ENCODE assay signal across 1 cellular context in the genomic region with DNA sequence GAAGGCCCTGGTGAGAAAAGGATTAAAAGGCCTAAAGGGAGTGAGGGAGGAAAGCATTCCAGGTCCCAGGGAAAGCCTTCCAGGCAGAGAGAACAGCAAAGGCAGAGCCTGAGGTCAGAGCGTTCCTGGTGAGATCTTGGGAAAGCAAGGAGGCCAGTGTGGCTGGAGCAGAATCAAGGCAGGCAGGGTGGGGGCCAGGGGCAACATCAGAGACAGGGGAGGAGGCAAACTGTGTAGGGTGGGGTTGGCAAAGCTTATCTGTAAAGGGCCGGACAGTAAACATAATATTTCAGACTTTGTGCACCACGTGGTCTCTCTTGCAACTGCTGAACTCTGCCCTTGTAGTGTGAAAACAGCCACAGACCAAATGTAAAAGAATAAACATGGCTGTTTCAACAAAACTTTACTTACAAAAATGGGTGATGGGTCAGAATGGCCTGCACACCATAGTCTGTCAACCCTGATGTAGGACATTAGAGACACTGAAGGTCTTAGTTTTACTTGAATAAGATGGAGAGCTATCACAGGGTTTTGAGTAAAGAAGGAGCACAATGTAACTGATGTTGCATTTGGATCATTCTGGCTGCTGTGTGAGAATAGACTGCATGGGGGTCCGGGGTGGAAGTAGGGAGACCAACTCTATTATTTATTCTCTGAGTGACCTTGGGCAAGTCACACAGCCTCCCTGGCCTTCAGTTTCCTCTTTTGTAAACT.
TF ChIP-seq lines count a peak whose summit lies in the region.

No MANE protein-coding gene starts in this region.

TF ChIP-seq in K562, 482 proteins besides CTCF, POLR2A, EP300 and RAD21 (continued from another document and continues in another):
- no peak for TF ChIP-seq CHD7 (IDR thresholded peaks at IDR 0.05; ENCODE audit: low read depth, low read length)
- no peak for TF ChIP-seq DLX4 (CRISPR knock-in tag; IDR thresholded peaks at IDR 0.05)
- TF ChIP-seq BRF1 (IDR thresholded peaks at IDR 0.05; ENCODE audit: borderline replicate concordance, extremely low read depth, insufficient read length), result no peak
- peak in 1 of 2 experiments; percentile 78; a peak in 2 of 4 replicates for TF ChIP-seq HDAC1 (IDR thresholded peaks at IDR 0.05)
- TF ChIP-seq HNRNPL (IDR thresholded peaks at IDR 0.05; ENCODE audit: low read depth, low read length), result no peak
- no peak for TF ChIP-seq NR4A1 (CRISPR knock-in tag; IDR thresholded peaks at IDR 0.05)
- no peak for TF ChIP-seq NR4A1 (tag; IDR thresholded peaks at IDR 0.05)
- TF ChIP-seq ZBTB8A (IDR thresholded peaks at IDR 0.05; ENCODE audit: partially characterized antibody), result no peak
- TF ChIP-seq FOXK1 (CRISPR knock-in tag; IDR thresholded peaks at IDR 0.05; ENCODE audit: borderline replicate concordance), result no peak
- TF ChIP-seq CREB1 (IDR thresholded peaks at IDR 0.05), result peak; percentile 27; the same call in 1 of the 2 replicates
- TF ChIP-seq CREB1 (CRISPR knock-in tag; IDR thresholded peaks at IDR 0.05), result no peak
- TF ChIP-seq EP400 (IDR thresholded peaks at IDR 0.05), result peak; percentile 73
- no peak for TF ChIP-seq NFYB (IDR thresholded peaks at IDR 0.05; ENCODE audit: extremely low read depth, insufficient read length)
- no peak for TF ChIP-seq NONO (IDR thresholded peaks at IDR 0.05; ENCODE audit: low read depth in 2 of 2, low read length in 1 of 2)
- TF ChIP-seq, protein P1, sequence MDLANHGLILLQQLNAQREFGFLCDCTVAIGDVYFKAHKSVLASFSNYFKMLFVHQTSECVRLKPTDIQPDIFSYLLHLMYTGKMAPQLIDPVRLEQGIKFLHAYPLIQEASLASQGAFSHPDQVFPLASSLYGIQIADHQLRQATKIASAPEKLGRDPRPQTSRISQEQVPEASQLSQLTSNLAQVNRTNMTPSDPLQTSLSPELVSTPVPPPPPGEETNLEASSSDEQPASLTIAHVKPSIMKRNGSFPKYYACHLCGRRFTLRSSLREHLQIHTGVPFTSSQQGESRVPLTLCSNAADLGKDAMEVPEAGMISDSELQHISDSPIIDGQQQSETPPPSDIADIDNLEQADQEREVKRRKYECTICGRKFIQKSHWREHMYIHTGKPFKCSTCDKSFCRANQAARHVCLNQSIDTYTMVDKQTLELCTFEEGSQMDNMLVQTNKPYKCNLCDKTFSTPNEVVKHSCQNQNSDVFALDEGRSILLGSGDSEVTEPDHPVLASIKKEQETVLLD (IDR thresholded peaks at IDR 0.05), result peak; percentile 22; the same call in 1 of the 2 replicates
- TF ChIP-seq, protein P2, sequence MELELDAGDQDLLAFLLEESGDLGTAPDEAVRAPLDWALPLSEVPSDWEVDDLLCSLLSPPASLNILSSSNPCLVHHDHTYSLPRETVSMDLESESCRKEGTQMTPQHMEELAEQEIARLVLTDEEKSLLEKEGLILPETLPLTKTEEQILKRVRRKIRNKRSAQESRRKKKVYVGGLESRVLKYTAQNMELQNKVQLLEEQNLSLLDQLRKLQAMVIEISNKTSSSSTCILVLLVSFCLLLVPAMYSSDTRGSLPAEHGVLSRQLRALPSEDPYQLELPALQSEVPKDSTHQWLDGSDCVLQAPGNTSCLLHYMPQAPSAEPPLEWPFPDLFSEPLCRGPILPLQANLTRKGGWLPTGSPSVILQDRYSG (tag; conservative IDR thresholded peaks at IDR 0.05; ENCODE audit: low read depth), result peak; percentile 58; the same call in 1 of the 2 replicates
- TF ChIP-seq ELF2 (CRISPR knock-in tag; IDR thresholded peaks at IDR 0.05), result 0 out of 2 replicates have a peak, but pooled peaks have one; percentile 28
- TF ChIP-seq ZNF23 (CRISPR knock-in tag; IDR thresholded peaks at IDR 0.05), result no peak
- no peak for TF ChIP-seq KLF10 (CRISPR knock-in tag; IDR thresholded peaks at IDR 0.05)
- TF ChIP-seq ILK (tag; IDR thresholded peaks at IDR 0.05; ENCODE audit: borderline replicate concordance, low read depth), result no peak
- TF ChIP-seq TAF7 (tag; IDR thresholded peaks at IDR 0.05), result no peak
- peak; percentile 66 for TF ChIP-seq TFE3 (CRISPR knock-in tag; IDR thresholded peaks at IDR 0.05)
- peak; percentile 69 for TF ChIP-seq ZNF134 (CRISPR knock-in tag; conservative IDR thresholded peaks at IDR 0.05)
- no peak for TF ChIP-seq HNRNPK (IDR thresholded peaks at IDR 0.05; ENCODE audit: low read depth, low read length, poor library complexity, severe bottlenecking)
- no peak for TF ChIP-seq RFX7 (CRISPR knock-in tag; IDR thresholded peaks at IDR 0.05)
- TF ChIP-seq HSF4 (CRISPR knock-in tag; IDR thresholded peaks at IDR 0.05; ENCODE audit: borderline replicate concordance), result peak; percentile 64; the same call in 1 of the 2 replicates
- no peak for TF ChIP-seq SAFB2 (IDR thresholded peaks at IDR 0.05; ENCODE audit: borderline replicate concordance, low read depth, low read length, severe bottlenecking)
- TF ChIP-seq POLR2B (IDR thresholded peaks at IDR 0.05; ENCODE audit: low read depth, partially characterized antibody), result no peak
- no peak for TF ChIP-seq TEAD2 (tag; IDR thresholded peaks at IDR 0.05)
- TF ChIP-seq MBD2 (IDR thresholded peaks at IDR 0.05; ENCODE audit: borderline replicate concordance, low read depth), result peak; percentile 6; the same call in 1 of the 2 replicates
- no peak for TF ChIP-seq DDX20 (tag; IDR thresholded peaks at IDR 0.05; ENCODE audit: low read depth)
- TF ChIP-seq NR2C2 (CRISPR knock-in tag; IDR thresholded peaks at IDR 0.05), result peak; percentile 34; the same call in 1 of the 2 replicates
- TF ChIP-seq NR2C2 (tag; IDR thresholded peaks at IDR 0.05), result peak; percentile 91
- peak; percentile 91 for TF ChIP-seq ZNF592 (IDR thresholded peaks at IDR 0.05)
- TF ChIP-seq RBM22 (IDR thresholded peaks at IDR 0.05; ENCODE audit: low read depth, low read length, poor library complexity, severe bottlenecking), result no peak
- TF ChIP-seq KLF1 (tag; IDR thresholded peaks at IDR 0.05), result peak; percentile 33; the same call in 1 of the 2 replicates
